Comparison of ENCODE assay signal across 15 cellular contexts in the genomic region with DNA sequence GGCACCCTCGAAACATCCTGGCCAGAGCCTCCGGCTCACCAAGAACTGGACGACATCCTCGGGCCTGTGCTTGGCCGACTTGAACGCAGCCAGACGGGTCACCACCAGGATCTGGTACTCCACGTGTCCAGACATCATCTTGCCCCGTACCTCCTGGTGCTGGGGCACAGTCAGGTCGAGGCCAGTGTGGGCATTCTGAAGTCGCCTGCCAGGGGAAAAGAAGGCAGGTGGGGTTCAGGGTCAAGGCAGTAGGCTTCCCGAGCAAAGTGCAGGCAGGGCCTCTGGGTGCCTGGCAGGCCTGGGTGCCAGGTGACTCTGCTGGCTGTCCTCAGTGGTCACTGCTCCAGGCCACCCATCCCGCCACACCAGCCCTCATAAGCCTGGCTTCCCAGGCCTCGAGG. TPM values are rescaled to one million over a fixed set of nuclear protein-coding genes. Genes with fewer than 3 reads are reported as not detected.
DNase-seq lines count a peak whose midpoint lies in the region; TF ChIP-seq lines count a peak whose summit lies in the region.
"Had no signal": no experiment of that assay in that cellular context is flagged by ENCODE, and none has a peak within 500 bp of the region (broad histone marks: within the 10 kb centered on the region; RNA-seq: fewer than 3 reads in every experiment).

No MANE protein-coding gene starts in this region.

- TF ChIP-seq EP300 in esophagus muscularis mucosa (IDR thresholded peaks at IDR 0.05): no peak

- no peaks in the 10 kb centered on the region for H3K9me3 ChIP-seq in left ventricle myocardium inferior (replicated peaks)
- H3K9me3 ChIP-seq in esophagus muscularis mucosa: no peaks in the 10 kb centered on the region
- H3K9me3 ChIP-seq in spleen: no peaks in the 10 kb centered on the region

- no peak for TF ChIP-seq POLR2A in esophagus muscularis mucosa (IDR thresholded peaks at IDR 0.05; ENCODE audit: low read depth)
- no peak for TF ChIP-seq POLR2A in spleen (IDR thresholded peaks at IDR 0.05)

- WGBS in esophagus muscularis mucosa: no CpG with 5 or more reads among the region's 14 CpGs
- 89 to 93% (median 91%) methylated on average over 8 to 14 of the region's 14 CpGs for WGBS in spleen, 5 donors

- DNase-seq in left ventricle myocardium inferior: peak; percentile 12
- no peak for DNase-seq in cardiac septum (ENCODE audit: low spot score)
- DNase-seq in esophagus muscularis mucosa (ENCODE audit: extremely low spot score): no peak
- peak; percentile 67 for DNase-seq in spleen
- no peak for DNase-seq in stimulated activated CD4-positive, alpha-beta T cell treated with anti-CD3 and anti-CD28 coated beads, Interleukin-2, amount 100 ng/mL, for 48 hours
- no peak for DNase-seq in GM19238 (ENCODE audit: insufficient read length, low spot score)
- DNase-seq in GM19240 (ENCODE audit: insufficient read length, low spot score): no peak
- DNase-seq: ACHN; C1 segment of cervical spinal cord; CD4-positive, alpha-beta T cell; DMS79; GOT3; H9 had no signal

- H3K4me1 ChIP-seq in left ventricle myocardium inferior: peaks cover 56% of the 10 kb centered on the region
- H3K4me1 ChIP-seq in esophagus muscularis mucosa: peaks cover 43 to 74% (median 69%) of the 10 kb centered on the region in 4 donors
- peaks cover 19 to 46% (median 35%) of the 10 kb centered on the region in 6 donors for H3K4me1 ChIP-seq in spleen

- intact Hi-C loops in left ventricle myocardium inferior (cut with micrococcal nuclease) (no loop called here), cardiac septum (cut with DNase I) (no loop called here), esophagus muscularis mucosa (cut with DNase I) (no loop called here), spleen (cut with DNase I; ENCODE audit: low total_unique reads) (no loop called here)

- H3K36me3 ChIP-seq in left ventricle myocardium inferior (peaks cover 34% of the 10 kb centered on the region), esophagus muscularis mucosa (peaks cover 12 to 56% (median 54%) of the 10 kb centered on the region in 4 donors), spleen (peaks cover 0 to 68% (median 39%) of the 10 kb centered on the region in 6 donors)

- H3K27ac ChIP-seq in left ventricle myocardium inferior (replicated peaks) (no peak overlapping the region), esophagus muscularis mucosa (replicated peaks in 1 of 4) (peak overlapping the region; percentile 57 to 98 (median 78)), spleen (no peak overlapping the region)

- H3K27me3 ChIP-seq in left ventricle myocardium inferior (ENCODE audit: low read depth): no peaks in the 10 kb centered on the region
- no peaks in the 10 kb centered on the region for H3K27me3 ChIP-seq in esophagus muscularis mucosa
- H3K27me3 ChIP-seq in spleen (replicated peaks in 1 of 7): no peaks in the 10 kb centered on the region

- TF ChIP-seq CTCF in left ventricle myocardium inferior (IDR thresholded peaks at IDR 0.05; ENCODE audit: borderline replicate concordance) (no peak), esophagus muscularis mucosa (IDR thresholded peaks at IDR 0.05) (no peak), spleen (IDR thresholded peaks at IDR 0.05 in 8 of 11, conservative IDR thresholded peaks at IDR 0.05 in 3 of 11) (no peak)

- no peak overlapping the region for H3K4me3 ChIP-seq in left ventricle myocardium inferior
- no peak overlapping the region for H3K4me3 ChIP-seq in esophagus muscularis mucosa
- no peak overlapping the region for H3K4me3 ChIP-seq in spleen
- H3K4me3 ChIP-seq: GM12878 had no signal

RNA-seq across cellular contexts. Expression of gene HS1BP3, which starts 5.6 kb away (rescaled TPM):
- total RNA-seq in left ventricle myocardium inferior: 16.6 TPM
- total RNA-seq in cardiac septum: 15.6 TPM
- 10 to 100 TPM; 42.6 to 95.6 (median 60.0) TPM for total RNA-seq in esophagus muscularis mucosa
- 10 to 100 TPM; 21.1 to 38.0 (median 31.3) TPM for total RNA-seq in spleen
- 10 to 100 TPM in 2 of 3 donors, 1 to 10 TPM in 1; 8.8 to 23.5 (median 13.8) TPM for polyA plus RNA-seq in spleen

RNA-seq across cellular contexts. Expression of gene GDF7, which starts 21.6 kb away (rescaled TPM):
- total RNA-seq in left ventricle myocardium inferior (0.58 TPM), cardiac septum (0.94 TPM), esophagus muscularis mucosa (10 to 100 TPM in 1 of 4 donors, 1 to 10 TPM in 3; 2.7 to 10.4 (median 7.4) TPM), spleen (1 to 10 TPM in 6 of 7 donors, under 1 TPM in 1; 0.83 to 3.8 (median 2.0) TPM)
- polyA plus RNA-seq in spleen: 1 to 10 TPM in 1 of 3 donors, under 1 TPM in 2; 0.87 to 1.8 (median 0.89) TPM
- total RNA-seq: HT-29 had no signal

Comparison
In these comparisons a context has a peak if more than half of its experiments do, and no peak if none do; other contexts are left out.
1. DNase-seq: peak in left ventricle myocardium inferior (single experiment) and spleen (single experiment); none in cardiac septum (single experiment), esophagus muscularis mucosa (single experiment), stimulated activated CD4-positive, alpha-beta T cell treated with anti-CD3 and anti-CD28 coated beads, Interleukin-2, amount 100 ng/mL, for 48 hours (0 of 2), GM19238 (single experiment) and GM19240 (single experiment).
2. H3K27ac ChIP-seq: peak in esophagus muscularis mucosa (4 of 4); none in left ventricle myocardium inferior (single experiment) and spleen (0 of 8).